Comparison of ENCODE assay signal across 9 cellular contexts in genomic region chr7:150975536-150976285, GRCh38. TPM values are rescaled to one million over a fixed set of nuclear protein-coding genes. Genes with fewer than 3 reads are reported as not detected.
DNase-seq lines count a peak whose midpoint lies in the region; ATAC-seq and TF ChIP-seq lines count a peak whose summit lies in the region.
"Had no signal": no experiment of that assay in that cellular context is flagged by ENCODE, and none has a peak within 500 bp of the region (broad histone marks: within the 10 kb centered on the region; RNA-seq: fewer than 3 reads in every experiment).

No MANE protein-coding gene starts in this region.

- no peak overlapping the region for H3K27ac Mint-ChIP-seq in activated T-cell treated with anti-CD3 and anti-CD28 coated beads, Interleukin-2, amount 50 U/mL, for 24 hours

- H3K4me1 Mint-ChIP-seq in activated T-cell treated with anti-CD3 and anti-CD28 coated beads, Interleukin-2, amount 50 U/mL, for 24 hours (ENCODE audit: low read depth): peaks cover 31% of the 10 kb centered on the region

- peak overlapping the region; percentile 30 to 100; a peak in 3 of 4 replicates for H3K27ac ChIP-seq in SK-N-SH (ENCODE audit: low read depth in 2 of 2, low read length in 1 of 2)
- peak overlapping the region; percentile 47 to 97 (median 89) for H3K27ac ChIP-seq in heart right ventricle
- peak overlapping the region; percentile 34 to 87 (median 68) for H3K27ac ChIP-seq in stomach
- H3K27ac ChIP-seq in psoas muscle: no peak overlapping the region

- H4K20me1 ChIP-seq in SK-N-SH (ENCODE audit: insufficient read depth): no peaks in the 10 kb centered on the region

- no peak overlapping the region for H3K9ac ChIP-seq in SK-N-SH

- no peaks in the 10 kb centered on the region for H3K9me2 ChIP-seq in SK-N-SH

- no peaks in the 10 kb centered on the region for H3K36me3 Mint-ChIP-seq in activated T-cell treated with anti-CD3 and anti-CD28 coated beads, Interleukin-2, amount 50 U/mL, for 24 hours (ENCODE audit: low read depth)

- no peaks in the 10 kb centered on the region for H3K9me3 ChIP-seq in SK-N-SH
- H3K9me3 ChIP-seq in heart right ventricle: no peaks in the 10 kb centered on the region
- no peaks in the 10 kb centered on the region for H3K9me3 ChIP-seq in stomach
- no peaks in the 10 kb centered on the region for H3K9me3 ChIP-seq in psoas muscle

- peak overlapping the region; percentile 68 for H3K4me3 Mint-ChIP-seq in activated T-cell treated with anti-CD3 and anti-CD28 coated beads, Interleukin-2, amount 50 U/mL, for 24 hours

- ATAC-seq in heart right ventricle (no peak), HG03565 (IDR thresholded peaks at IDR 0.05; ENCODE audit: unreplicated experiment) (no peak), psoas muscle (no peak)

- H3K4me1 ChIP-seq in SK-N-SH (ENCODE audit: control insufficient read depth in 1 of 2, insufficient read depth in 2 of 2, low read depth in 1 of 2, low read length in 1 of 2): peaks cover 0 to 90% of the 10 kb centered on the region in 2 experiments; a peak in 2 of 4 replicates
- peaks cover 22 to 79% (median 52%) of the 10 kb centered on the region in 9 donors for H3K4me1 ChIP-seq in heart right ventricle
- peaks cover 45 to 92% (median 78%) of the 10 kb centered on the region in 4 donors for H3K4me1 ChIP-seq in stomach
- H3K4me1 ChIP-seq in psoas muscle: peaks cover 5% of the 10 kb centered on the region

- 0 out of 2 replicates have a peak overlapping the region, but pooled peaks have one; percentile 24 for H3K4me2 ChIP-seq in SK-N-SH

- intact Hi-C loops in heart right ventricle (cut with DNase I) (no loop called here), stomach (cut with DNase I; ENCODE audit: low total_unique reads) (no loop called here), psoas muscle (cut with DNase I) (no loop called here)

- TF ChIP-seq EP300 in SK-N-SH (IDR thresholded peaks at IDR 0.05; ENCODE audit: borderline replicate concordance in 1 of 2, low read depth in 1 of 2, low read length in 1 of 2) (peak in 1 of 2 experiments; percentile 79; a peak in 2 of 4 replicates), stomach (IDR thresholded peaks at IDR 0.05) (no peak)

- H3K9me3 Mint-ChIP-seq in activated T-cell treated with anti-CD3 and anti-CD28 coated beads, Interleukin-2, amount 50 U/mL, for 24 hours: no peaks in the 10 kb centered on the region

- H3K36me3 ChIP-seq in SK-N-SH (replicated peaks in 1 of 2; ENCODE audit: control insufficient read depth in 1 of 2, insufficient read depth in 2 of 2, low read length in 1 of 2) (no peaks in the 10 kb centered on the region), heart right ventricle (no peaks in the 10 kb centered on the region), stomach (no peaks in the 10 kb centered on the region), psoas muscle (ENCODE audit: insufficient read depth in 1 of 2, low read depth in 1 of 2) (no peaks in the 10 kb centered on the region)

- 72% methylated on average over 7 of the region's 8 CpGs for WGBS in SK-N-SH (ENCODE audit: low lambda C conversion rate)
- 49 to 64% methylated on average over 8 of the region's 8 CpGs for WGBS in heart right ventricle, 2 donors
- WGBS in stomach, 5 donors: 61 to 78% (median 71%) methylated on average over 8 of the region's 8 CpGs
- 62 to 68% (median 65%) methylated on average over 8 of the region's 8 CpGs for WGBS in psoas muscle, 3 donors

- H3F3A ChIP-seq in SK-N-SH (replicated peaks; ENCODE audit: insufficient read depth): peaks cover 5% of the 10 kb centered on the region

- peaks cover 44% of the 10 kb centered on the region for H3K27me3 Mint-ChIP-seq in activated T-cell treated with anti-CD3 and anti-CD28 coated beads, Interleukin-2, amount 50 U/mL, for 24 hours

- TF ChIP-seq CTCF in SK-N-SH (IDR thresholded peaks at IDR 0.05) (no peak), heart right ventricle (IDR thresholded peaks at IDR 0.05) (no peak), stomach (IDR thresholded peaks at IDR 0.05) (no peak), psoas muscle (IDR thresholded peaks at IDR 0.05) (no peak)

- POLR2A ChIA-PET in SK-N-SH (lab: Yijun Ruan, JAX): interaction anchor here (0.5 to 2.7 kb wide), 10 partner anchors 10 to 505 kb away, joined by 3 to 17 read pairs (median 6); no protein-coding TSS in a partner anchor

- CTCF ChIA-PET in SK-N-SH (lab: Yijun Ruan, JAX): interaction anchor here (0.7 to 27.1 kb wide), 27 partner anchors 7 to 207 kb away, joined by 3 to 761 read pairs (median 4); partner anchors contain the start of genes ABCB8 and TMEM176B

- no peak for TF ChIP-seq POLR2A in stomach (IDR thresholded peaks at IDR 0.05)

- no peak for DNase-seq in activated T-cell treated with anti-CD3 and anti-CD28 coated beads, Interleukin-2, amount 50 U/mL, for 24 hours
- DNase-seq in activated T-cell treated with anti-CD3 and anti-CD28 coated beads for 4 hours (no peak), SK-N-SH (peak; percentile 79), heart right ventricle (no peak), stomach (no peak), KG1 (lab: John Stamatoyannopoulos, UW) (no peak), psoas muscle (no peak)

- H3K27me3 ChIP-seq in SK-N-SH (ENCODE audit: insufficient read depth) (peaks cover 73% of the 10 kb centered on the region), heart right ventricle (peaks cover 8 to 73% (median 57%) of the 10 kb centered on the region in 7 donors), stomach (peaks cover 0 to 96% (median 60%) of the 10 kb centered on the region in 3 donors), psoas muscle (ENCODE audit: insufficient read depth in 3 of 3, low read length in 2 of 3) (peaks cover 0 to 77% (median 25%) of the 10 kb centered on the region in 3 donors)

- peak overlapping the region in 1 of 2 experiments; percentile 37; a peak in 1 of 4 replicates for H3K4me3 ChIP-seq in SK-N-SH (ENCODE audit: low read depth in 2 of 2, low read length in 1 of 2)
- H3K4me3 ChIP-seq in heart right ventricle: peak overlapping the region in 9 of 10 donors; percentile 10 to 53 (median 37)
- H3K4me3 ChIP-seq in stomach: peak overlapping the region; percentile 47 to 63 (median 48)
- H3K4me3 ChIP-seq in psoas muscle: no peak overlapping the region

- peak; percentile 17 for TF ChIP-seq RAD21 in SK-N-SH (IDR thresholded peaks at IDR 0.05; ENCODE audit: low read length)

- no peak overlapping the region for H2AFZ ChIP-seq in SK-N-SH (ENCODE audit: low read depth)

- H3K79me2 ChIP-seq in SK-N-SH (ENCODE audit: insufficient read depth): no peaks in the 10 kb centered on the region

TF ChIP-seq in SK-N-SH, 30 proteins besides CTCF, POLR2A, EP300 and RAD21 (continues in another document):
- no peak for TF ChIP-seq USF2 (IDR thresholded peaks at IDR 0.05; ENCODE audit: borderline replicate concordance, low read depth, low read length)
- TF ChIP-seq, protein P1, sequence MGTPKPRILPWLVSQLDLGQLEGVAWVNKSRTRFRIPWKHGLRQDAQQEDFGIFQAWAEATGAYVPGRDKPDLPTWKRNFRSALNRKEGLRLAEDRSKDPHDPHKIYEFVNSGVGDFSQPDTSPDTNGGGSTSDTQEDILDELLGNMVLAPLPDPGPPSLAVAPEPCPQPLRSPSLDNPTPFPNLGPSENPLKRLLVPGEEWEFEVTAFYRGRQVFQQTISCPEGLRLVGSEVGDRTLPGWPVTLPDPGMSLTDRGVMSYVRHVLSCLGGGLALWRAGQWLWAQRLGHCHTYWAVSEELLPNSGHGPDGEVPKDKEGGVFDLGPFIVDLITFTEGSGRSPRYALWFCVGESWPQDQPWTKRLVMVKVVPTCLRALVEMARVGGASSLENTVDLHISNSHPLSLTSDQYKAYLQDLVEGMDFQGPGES (IDR thresholded peaks at IDR 0.05; ENCODE audit: low read depth, low read length): no peak

RNA-seq across cellular contexts. Expression of gene KCNH2, which starts 2.4 kb away (rescaled TPM):
- polyA plus RNA-seq in SK-N-SH (2012; rRNA removed) (2.2 and 6.4 TPM in 2 replicates), heart right ventricle (10 to 100 TPM; 50.2 to 99.9 TPM), stomach (10 to 100 TPM in 1 of 3 donors, 1 to 10 TPM in 2; 4.0 to 13.4 (median 4.2) TPM), psoas muscle (under 1 TPM; 0.18 to 0.48 (median 0.20) TPM)
- polyA plus RNA-seq in SK-N-SH (2012; cell fraction: cytosol; rRNA removed): 2.8 and 8.3 TPM in 2 replicates
- polyA plus RNA-seq in SK-N-SH (2012; cell fraction: nucleus; rRNA removed): 4.1 and 6.1 TPM in 2 replicates
- total RNA-seq in heart right ventricle (100 to 1,000 TPM in 1 of 10 donors, 10 to 100 TPM in 9; 63.2 to 126 (median 78.4) TPM), stomach (10 to 100 TPM in 2 of 5 donors, 1 to 10 TPM in 3; 4.5 to 77.7 (median 8.8) TPM), psoas muscle (under 1 TPM; 0.21 to 0.39 (median 0.22) TPM)
- total RNA-seq: RPMI7951 had no signal

RNA-seq across cellular contexts. Expression of gene NOS3, which starts 15.1 kb away (rescaled TPM):
- polyA plus RNA-seq in SK-N-SH (2012; rRNA removed) (0.15 and 0.41 TPM in 2 replicates), heart right ventricle (10 to 100 TPM; 11.1 to 25.5 TPM), stomach (1 to 10 TPM; 2.5 to 5.3 (median 4.4) TPM), psoas muscle (1 to 10 TPM; 1.4 to 5.7 (median 5.0) TPM)
- 0.01 and 0.24 TPM in 2 replicates for polyA plus RNA-seq in SK-N-SH (2012; cell fraction: cytosol; rRNA removed)
- 0.09 and 0.13 TPM in 2 replicates for polyA plus RNA-seq in SK-N-SH (2012; cell fraction: nucleus; rRNA removed)
- total RNA-seq in heart right ventricle (10 to 100 TPM in 9 of 10 donors, 1 to 10 TPM in 1; 10.0 to 53.3 (median 13.3) TPM), stomach (10 to 100 TPM in 3 of 5 donors, 1 to 10 TPM in 2; 6.2 to 45.1 (median 27.7) TPM), psoas muscle (10 to 100 TPM in 1 of 4 donors, 1 to 10 TPM in 3; 5.8 to 13.2 (median 6.3) TPM)

RNA-seq across cellular contexts. Expression of gene ATG9B, which starts 48.6 kb away (rescaled TPM):
- polyA plus RNA-seq in SK-N-SH (2012; rRNA removed): 0.52 and 0.67 TPM in 2 replicates
- 0.27 and 0.37 TPM in 2 replicates for polyA plus RNA-seq in SK-N-SH (2012; cell fraction: cytosol; rRNA removed)
- polyA plus RNA-seq in SK-N-SH (2012; cell fraction: nucleus; rRNA removed): 3.1 and 3.4 TPM in 2 replicates
- under 1 TPM in 3 of 10 donors, not detected in 7; 0.09 to 0.39 (median 0.10) TPM for total RNA-seq in heart right ventricle
- under 1 TPM; 0.45 to 0.59 TPM for polyA plus RNA-seq in heart right ventricle
- 10 to 100 TPM in 1 of 5 donors, under 1 TPM in 1, not detected in 3; 0.55 to 33.0 TPM for total RNA-seq in stomach
- polyA plus RNA-seq in stomach: 10 to 100 TPM in 1 of 3 donors, under 1 TPM in 1, not detected in 1; 0.31 to 17.1 TPM
- total RNA-seq in psoas muscle: not detected
- under 1 TPM; 0.12 to 0.18 (median 0.18) TPM for polyA plus RNA-seq in psoas muscle

RNA-seq across cellular contexts. Expression of gene ABCB8, which starts 52.5 kb away (rescaled TPM):
- polyA plus RNA-seq in SK-N-SH (2012; rRNA removed) (36.0 and 38.3 TPM in 2 replicates), heart right ventricle (10 to 100 TPM; 16.7 to 42.2 TPM), stomach (10 to 100 TPM in 1 of 3 donors, 1 to 10 TPM in 2; 9.5 to 19.1 (median 10.0) TPM), psoas muscle (10 to 100 TPM in 2 of 3 donors, 1 to 10 TPM in 1; 9.3 to 16.6 (median 12.9) TPM)
- 7.9 and 16.1 TPM in 2 replicates for polyA plus RNA-seq in SK-N-SH (2012; cell fraction: cytosol; rRNA removed)
- 145 and 146 TPM in 2 replicates for polyA plus RNA-seq in SK-N-SH (2012; cell fraction: nucleus; rRNA removed)
- total RNA-seq in heart right ventricle (10 to 100 TPM; 20.9 to 32.4 (median 24.6) TPM), stomach (10 to 100 TPM; 14.1 to 57.2 (median 33.9) TPM), psoas muscle (10 to 100 TPM; 13.2 to 20.7 (median 19.2) TPM)
